ENCODE assay signal across 16 cellular contexts in genomic region chr6:111503660-111504059, GRCh38. TPM values are rescaled to one million over a fixed set of nuclear protein-coding genes. Genes with fewer than 3 reads are reported as not detected.
A peak's percentile ranks its signal among the peaks of the same experiment; 100 is the strongest.
DNase-seq lines count a peak whose midpoint lies in the region; ATAC-seq and TF ChIP-seq lines count a peak whose summit lies in the region.
"Had no signal": no experiment of that assay in that cellular context is flagged by ENCODE, and none has a peak within 500 bp of the region (broad histone marks: within the 10 kb centered on the region; RNA-seq: fewer than 3 reads in every experiment).

No MANE protein-coding gene starts in this region.

- H3K4me3 ChIP-seq in endodermal cell (ENCODE audit: low read length) = peak overlapping the region; percentile 7
- H3K4me3 ChIP-seq: prostate gland had no signal

- 93% methylated on average over 2 of the region's 2 CpGs; no CpG with 5 or more reads in 1 of the 2 experiments for WGBS in endodermal cell (ENCODE audit: insufficient coverage in 1 of 2, insufficient read length in 1 of 2), 2 experiments

- no peaks in the 10 kb centered on the region for H3K9me3 ChIP-seq in endodermal cell (ENCODE audit: control insufficient read depth, low read length)
- H3K9me3 ChIP-seq: prostate gland had no signal

- DNase-seq in NCI-H2107 treated with DMSO at 0.1 percent for 48 hours (lab: John Stamatoyannopoulos, UW; ENCODE audit: unreplicated experiment) (peak; percentile 40), NCI-H2107 (lab: John Stamatoyannopoulos, UW) (no peak), NCI-H526 treated with DMSO at 0.1 percent for 48 hours (lab: John Stamatoyannopoulos, UW) (peak; percentile 45), endodermal cell (no peak), progenitor cell of endocrine pancreas (ENCODE audit: low spot score, unreplicated experiment) (no peak), NCI-H446 (lab: John Stamatoyannopoulos, UW) (no peak)
- DNase-seq in stimulated activated CD4-positive, alpha-beta T cell treated with anti-CD3 and anti-CD28 coated beads, Interleukin-15, amount 100 ng/mL, for 24 hours = no peak
- DNase-seq: ACHN; activated B cell treated with CpG ODN at 0.5 μM for 24 hours; activated CD8-positive, alpha-beta memory T cell treated with anti-CD3 and anti-CD28 coated beads, Interleukin-2, amount 50 U/mL, for 4 hours; KG1; midbrain; stimulated activated CD4-positive, alpha-beta T cell treated with anti-CD3 and anti-CD28 coated beads, Interleukin-1b, Interleukin-23, amount 100 ng/mL, for 48 hours had no signal

- H3K4me1 ChIP-seq in endodermal cell (ENCODE audit: control insufficient read depth, insufficient read depth, low read length) = no peaks in the 10 kb centered on the region
- H3K4me1 ChIP-seq: prostate gland had no signal

- peaks cover 15% of the 10 kb centered on the region for H3K36me3 Mint-ChIP-seq in endodermal cell (ENCODE audit: low read depth)
- H3K36me3 Mint-ChIP-seq in progenitor cell of endocrine pancreas (ENCODE audit: insufficient read depth) = peaks cover 20% of the 10 kb centered on the region

- no peak for ATAC-seq in GM19397 (IDR thresholded peaks at IDR 0.05; ENCODE audit: unreplicated experiment)

- H3K36me3 ChIP-seq in endodermal cell (ENCODE audit: control insufficient read depth, insufficient read depth, low read length) = no peaks in the 10 kb centered on the region
- H3K36me3 ChIP-seq: prostate gland had no signal

- H3K9me3 Mint-ChIP-seq in endodermal cell (peaks cover 10% of the 10 kb centered on the region), progenitor cell of endocrine pancreas (ENCODE audit: low read depth) (peaks cover 14% of the 10 kb centered on the region)
- H3K9me3 Mint-ChIP-seq: activated B cell treated with CpG ODN at 0.5 μM for 24 hours; activated naive CD4-positive, alpha-beta T cell treated with anti-CD3 and anti-CD28 coated beads, Interleukin-2, amount 50 U/mL, for 24 hours had no signal

- TF ChIP-seq CTCF in endodermal cell (conservative IDR thresholded peaks at IDR 0.05) = no peak
- no peak for TF ChIP-seq CTCF in progenitor cell of endocrine pancreas (IDR thresholded peaks at IDR 0.05; ENCODE audit: unreplicated experiment)

- H3K27ac Mint-ChIP-seq in endodermal cell (no peak overlapping the region), progenitor cell of endocrine pancreas (peak overlapping the region; percentile 94)
- H3K27ac Mint-ChIP-seq: activated B cell treated with CpG ODN at 0.5 μM for 24 hours; activated naive CD4-positive, alpha-beta T cell treated with anti-CD3 and anti-CD28 coated beads, Interleukin-2, amount 50 U/mL, for 24 hours had no signal

- no peak overlapping the region for H3K27ac ChIP-seq in endodermal cell (ENCODE audit: low read depth, low read length)
- H3K27ac ChIP-seq: prostate gland had no signal

- H3K27me3 Mint-ChIP-seq in endodermal cell (ENCODE audit: insufficient read depth) = no peaks in the 10 kb centered on the region
- no peaks in the 10 kb centered on the region for H3K27me3 Mint-ChIP-seq in progenitor cell of endocrine pancreas
- H3K27me3 Mint-ChIP-seq: activated B cell treated with CpG ODN at 0.5 μM for 24 hours; activated naive CD4-positive, alpha-beta T cell treated with anti-CD3 and anti-CD28 coated beads, Interleukin-2, amount 50 U/mL, for 24 hours had no signal

- no peaks in the 10 kb centered on the region for H3K27me3 ChIP-seq in endodermal cell (ENCODE audit: control insufficient read depth, insufficient read depth, low read length, poor library complexity, severe bottlenecking)

- H3K4me1 Mint-ChIP-seq in endodermal cell (peaks cover 40% of the 10 kb centered on the region), progenitor cell of endocrine pancreas (ENCODE audit: low read depth) (peaks cover 18% of the 10 kb centered on the region)
- H3K4me1 Mint-ChIP-seq: activated B cell treated with CpG ODN at 0.5 μM for 24 hours had no signal

- peak overlapping the region; percentile 6 for H3K4me3 Mint-ChIP-seq in endodermal cell
- no peak overlapping the region for H3K4me3 Mint-ChIP-seq in progenitor cell of endocrine pancreas (ENCODE audit: low read depth)
- H3K4me3 Mint-ChIP-seq: activated B cell treated with CpG ODN at 0.5 μM for 24 hours; activated naive CD4-positive, alpha-beta T cell treated with anti-CD3 and anti-CD28 coated beads, Interleukin-2, amount 50 U/mL, for 24 hours had no signal

- no peak overlapping the region for H3K9ac ChIP-seq in endodermal cell (ENCODE audit: extremely low read depth, low read length, poor library complexity, severe bottlenecking)

RNA-seq across cellular contexts. Expression of gene REV3L, which starts 20.6 kb away (rescaled TPM):
- total RNA-seq in endodermal cell (10 to 100 TPM; 19.2 to 28.1 TPM), progenitor cell of endocrine pancreas (40.0 and 40.5 TPM in 2 replicates)
- polyA plus RNA-seq in endodermal cell (2013, experiment 1 of 2) = 8.8 TPM
- 10.2 TPM for polyA plus RNA-seq in endodermal cell (2013, experiment 2 of 2)

Comparison
In these comparisons a context has a peak if more than half of its experiments do, and no peak if none do; other contexts are left out.
1. DNase-seq: peak in NCI-H2107 treated with DMSO at 0.1 percent for 48 hours (single experiment) and NCI-H526 treated with DMSO at 0.1 percent for 48 hours (single experiment); none in NCI-H2107 (single experiment), endodermal cell (single experiment), progenitor cell of endocrine pancreas (single experiment), NCI-H446 (0 of 2) and stimulated activated CD4-positive, alpha-beta T cell treated with anti-CD3 and anti-CD28 coated beads, Interleukin-15, amount 100 ng/mL, for 24 hours (single experiment).